ENCODE assay signal across 8 cellular contexts in genomic region chr1:27603962-27604578, GRCh38. TPM values are rescaled to one million over a fixed set of nuclear protein-coding genes. Genes with fewer than 3 reads are reported as not detected.
DNase-seq lines count a peak whose midpoint lies in the region; ATAC-seq and TF ChIP-seq lines count a peak whose summit lies in the region.

AHDC1 (minus strand) TSS chr1:27604144; CDS start chr1:27552115, 52,029 bp downstream.

- H3K27me3 ChIP-seq in ectodermal cell (ENCODE audit: control insufficient read depth, insufficient read depth, low read length, poor library complexity, severe bottlenecking), result no peaks in the 10 kb centered on the region
- H3K27me3 ChIP-seq in lung (ENCODE audit: control insufficient read depth, insufficient read depth), result no peaks in the 10 kb centered on the region

- peak; percentile 89 for DNase-seq in 8988T
- DNase-seq in HK-2 (ENCODE audit: unreplicated experiment), result peak; percentile 90
- peak; percentile 78 for DNase-seq in NK-92 treated with Interleukin-12 subunit alpha and Interleukin-12 subunit beta, amount 100 ng/mL, for 24 hours (lab: John Stamatoyannopoulos, UW)
- peak; percentile 71 to 90 for DNase-seq in activated CD8-positive, alpha-beta memory T cell treated with anti-CD3 and anti-CD28 coated beads for 1 hour (ENCODE audit: extremely low read depth in 1 of 2, low read depth in 1 of 2)
- DNase-seq in lung (ENCODE audit: low spot score), result peak; percentile 91
- peak; percentile 89 for DNase-seq in stimulated activated CD4-positive, alpha-beta T cell treated with anti-CD3 and anti-CD28 coated beads, Interleukin-4, amount 100 ng/mL, for 48 hours (ENCODE audit: low read depth in 2 of 2)

- H3K36me3 ChIP-seq in ectodermal cell (ENCODE audit: control insufficient read depth, insufficient read depth, low read length) (no peaks in the 10 kb centered on the region), lung (ENCODE audit: control insufficient read depth in 2 of 2, insufficient read depth in 2 of 2, low read length in 2 of 2) (no peaks in the 10 kb centered on the region)

- peak; percentile 48 for ATAC-seq in GM18907 (IDR thresholded peaks at IDR 0.05; ENCODE audit: unreplicated experiment)
- peak; percentile 81 for ATAC-seq in lung (ENCODE audit: insufficient read depth, low FRiP score)

- H3K9me3 ChIP-seq in ectodermal cell (ENCODE audit: control insufficient read depth, low read length) (no peaks in the 10 kb centered on the region), lung (ENCODE audit: control insufficient read depth in 2 of 2, insufficient read depth in 1 of 2, low read length in 1 of 2) (no peaks in the 10 kb centered on the region)

- WGBS in ectodermal cell, 2 experiments, result 0% methylated on average over 65 of the region's 65 CpGs
- WGBS in lung, 2 donors, result 0 to 1% methylated on average over 43 to 65 of the region's 65 CpGs

- H3K4me3 ChIP-seq in ectodermal cell (ENCODE audit: insufficient read depth, low read depth, low read length), result peak within 1 kb of the TSS; percentile 96
- H3K4me3 ChIP-seq in lung, result peak within 1 kb of the TSS; percentile 76

- H3K4me1 ChIP-seq in ectodermal cell (ENCODE audit: control insufficient read depth, insufficient read depth, low read length), result peaks cover 67% of the 10 kb centered on the region
- peaks cover 12 to 14% of the 10 kb centered on the region in 2 donors for H3K4me1 ChIP-seq in lung (ENCODE audit: control insufficient read depth in 2 of 2, insufficient read depth in 2 of 2, low read length in 2 of 2)

- TF ChIP-seq CTCF in lung (IDR thresholded peaks at IDR 0.05; ENCODE audit: control extremely low read depth, extremely low read depth), result no peak

- H3K27ac ChIP-seq in ectodermal cell (ENCODE audit: insufficient read depth, low read depth, low read length, poor library complexity, severe bottlenecking) (peak within 1 kb of the TSS; percentile 60), lung (ENCODE audit: low read depth in 1 of 2, low read length in 1 of 2) (peak within 1 kb of the TSS; percentile 86 to 98)

RNA-seq across cellular contexts. Expression of gene AHDC1, which starts in this region (rescaled TPM):
- polyA plus RNA-seq in ectodermal cell (2013, experiment 1 of 4), result 90.4 TPM
- polyA plus RNA-seq in ectodermal cell (2013, experiment 2 of 4), result 114 TPM
- polyA plus RNA-seq in ectodermal cell (2013, experiment 3 of 4), result 75.5 TPM
- polyA plus RNA-seq in ectodermal cell (2013, experiment 4 of 4), result 88.7 TPM
- total RNA-seq in lung, result 10 to 100 TPM; 31.8 to 37.9 TPM
- 10 to 100 TPM; 10.3 to 11.8 TPM for polyA plus RNA-seq in lung

Comparison
In these comparisons a context has a peak if more than half of its experiments do, and no peak if none do; other contexts are left out.
1. Peak in every context shown above with its lines: DNase-seq, ATAC-seq, H3K4me3 ChIP-seq and H3K27ac ChIP-seq.